ENCODE assay signal across 1 cellular context in genomic region chr16:31033709-31034492, GRCh38.
TF ChIP-seq lines count a peak whose summit lies in the region.

No MANE protein-coding gene starts in this region.

TF ChIP-seq in HepG2, 621 proteins besides CTCF, POLR2A, EP300 and RAD21 (continued from another document and continues in another):
- TF ChIP-seq ZNF770 (CRISPR knock-in tag; IDR thresholded peaks at IDR 0.05) = 0 out of 2 replicates have a peak, but pooled peaks have one; percentile 5
- no peak for TF ChIP-seq XBP1 (CRISPR knock-in tag; IDR thresholded peaks at IDR 0.05)
- TF ChIP-seq NCOA5 (CRISPR knock-in tag; IDR thresholded peaks at IDR 0.05) = no peak
- TF ChIP-seq SRY (CRISPR knock-in tag; IDR thresholded peaks at IDR 0.05) = 0 out of 2 replicates have a peak, but pooled peaks have one; percentile 30
- TF ChIP-seq GATAD1 (CRISPR knock-in tag; IDR thresholded peaks at IDR 0.05) = peak; percentile 68
- no peak for TF ChIP-seq MIXL1 (CRISPR knock-in tag; IDR thresholded peaks at IDR 0.05)
- peak; percentile 81; the same call in 1 of the 2 replicates for TF ChIP-seq SNAI1 (CRISPR knock-in tag; IDR thresholded peaks at IDR 0.05; ENCODE audit: borderline replicate concordance)
- TF ChIP-seq ZNF781 (CRISPR knock-in tag; IDR thresholded peaks at IDR 0.05; ENCODE audit: borderline replicate concordance, not compliant biosample characterization) = peak; percentile 69
- no peak for TF ChIP-seq ZNF879 (CRISPR knock-in tag; IDR thresholded peaks at IDR 0.05)
- no peak for TF ChIP-seq LCORL (IDR thresholded peaks at IDR 0.05)
- peak; percentile 12; the same call in 1 of the 2 replicates for TF ChIP-seq LCORL (CRISPR knock-in tag; IDR thresholded peaks at IDR 0.05)
- TF ChIP-seq ZMYM3 (CRISPR knock-in tag; IDR thresholded peaks at IDR 0.05) = no peak
- peak; percentile 89 for TF ChIP-seq ZNF124 (CRISPR knock-in tag; IDR thresholded peaks at IDR 0.05)
- no peak for TF ChIP-seq ZSCAN29 (CRISPR knock-in tag; conservative IDR thresholded peaks at IDR 0.05)
- TF ChIP-seq SIX1 (CRISPR knock-in tag; IDR thresholded peaks at IDR 0.05; ENCODE audit: borderline replicate concordance) = no peak
- TF ChIP-seq KDM5A (IDR thresholded peaks at IDR 0.05; ENCODE audit: borderline replicate concordance, low read length) = 0 out of 2 replicates have a peak, but pooled peaks have one; percentile 47
- peak; percentile 74; the same call in 1 of the 2 replicates for TF ChIP-seq HDAC1 (CRISPR knock-in tag; IDR thresholded peaks at IDR 0.05)
- TF ChIP-seq, protein P1, sequence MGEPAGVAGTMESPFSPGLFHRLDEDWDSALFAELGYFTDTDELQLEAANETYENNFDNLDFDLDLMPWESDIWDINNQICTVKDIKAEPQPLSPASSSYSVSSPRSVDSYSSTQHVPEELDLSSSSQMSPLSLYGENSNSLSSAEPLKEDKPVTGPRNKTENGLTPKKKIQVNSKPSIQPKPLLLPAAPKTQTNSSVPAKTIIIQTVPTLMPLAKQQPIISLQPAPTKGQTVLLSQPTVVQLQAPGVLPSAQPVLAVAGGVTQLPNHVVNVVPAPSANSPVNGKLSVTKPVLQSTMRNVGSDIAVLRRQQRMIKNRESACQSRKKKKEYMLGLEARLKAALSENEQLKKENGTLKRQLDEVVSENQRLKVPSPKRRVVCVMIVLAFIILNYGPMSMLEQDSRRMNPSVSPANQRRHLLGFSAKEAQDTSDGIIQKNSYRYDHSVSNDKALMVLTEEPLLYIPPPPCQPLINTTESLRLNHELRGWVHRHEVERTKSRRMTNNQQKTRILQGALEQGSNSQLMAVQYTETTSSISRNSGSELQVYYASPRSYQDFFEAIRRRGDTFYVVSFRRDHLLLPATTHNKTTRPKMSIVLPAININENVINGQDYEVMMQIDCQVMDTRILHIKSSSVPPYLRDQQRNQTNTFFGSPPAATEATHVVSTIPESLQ (CRISPR knock-in tag; conservative IDR thresholded peaks at IDR 0.05) = no peak
- peak; percentile 82 for TF ChIP-seq HNF4A (CRISPR knock-in tag; IDR thresholded peaks at IDR 0.05)
- TF ChIP-seq TSC22D2 (CRISPR knock-in tag; IDR thresholded peaks at IDR 0.05; ENCODE audit: borderline replicate concordance) = peak; percentile 55; the same call in 1 of the 2 replicates
- TF ChIP-seq NFAT5 (CRISPR knock-in tag; IDR thresholded peaks at IDR 0.05) = no peak
- no peak for TF ChIP-seq ZFAT (CRISPR knock-in tag; conservative IDR thresholded peaks at IDR 0.05)
- no peak for TF ChIP-seq CHD4 (IDR thresholded peaks at IDR 0.05; ENCODE audit: borderline replicate concordance, low read length)
- TF ChIP-seq NR1H2 (CRISPR knock-in tag; IDR thresholded peaks at IDR 0.05; ENCODE audit: borderline replicate concordance, low read depth) = 0 out of 2 replicates have a peak, but pooled peaks have one; percentile 29
- TF ChIP-seq, protein P2, sequence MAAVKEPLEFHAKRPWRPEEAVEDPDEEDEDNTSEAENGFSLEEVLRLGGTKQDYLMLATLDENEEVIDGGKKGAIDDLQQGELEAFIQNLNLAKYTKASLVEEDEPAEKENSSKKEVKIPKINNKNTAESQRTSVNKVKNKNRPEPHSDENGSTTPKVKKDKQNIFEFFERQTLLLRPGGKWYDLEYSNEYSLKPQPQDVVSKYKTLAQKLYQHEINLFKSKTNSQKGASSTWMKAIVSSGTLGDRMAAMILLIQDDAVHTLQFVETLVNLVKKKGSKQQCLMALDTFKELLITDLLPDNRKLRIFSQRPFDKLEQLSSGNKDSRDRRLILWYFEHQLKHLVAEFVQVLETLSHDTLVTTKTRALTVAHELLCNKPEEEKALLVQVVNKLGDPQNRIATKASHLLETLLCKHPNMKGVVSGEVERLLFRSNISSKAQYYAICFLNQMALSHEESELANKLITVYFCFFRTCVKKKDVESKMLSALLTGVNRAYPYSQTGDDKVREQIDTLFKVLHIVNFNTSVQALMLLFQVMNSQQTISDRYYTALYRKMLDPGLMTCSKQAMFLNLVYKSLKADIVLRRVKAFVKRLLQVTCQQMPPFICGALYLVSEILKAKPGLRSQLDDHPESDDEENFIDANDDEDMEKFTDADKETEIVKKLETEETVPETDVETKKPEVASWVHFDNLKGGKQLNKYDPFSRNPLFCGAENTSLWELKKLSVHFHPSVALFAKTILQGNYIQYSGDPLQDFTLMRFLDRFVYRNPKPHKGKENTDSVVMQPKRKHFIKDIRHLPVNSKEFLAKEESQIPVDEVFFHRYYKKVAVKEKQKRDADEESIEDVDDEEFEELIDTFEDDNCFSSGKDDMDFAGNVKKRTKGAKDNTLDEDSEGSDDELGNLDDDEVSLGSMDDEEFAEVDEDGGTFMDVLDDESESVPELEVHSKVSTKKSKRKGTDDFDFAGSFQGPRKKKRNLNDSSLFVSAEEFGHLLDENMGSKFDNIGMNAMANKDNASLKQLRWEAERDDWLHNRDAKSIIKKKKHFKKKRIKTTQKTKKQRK (IDR thresholded peaks at IDR 0.05; ENCODE audit: low read length) = no peak
- TF ChIP-seq ZNF263 (CRISPR knock-in tag; IDR thresholded peaks at IDR 0.05) = no peak
- TF ChIP-seq, protein P3, sequence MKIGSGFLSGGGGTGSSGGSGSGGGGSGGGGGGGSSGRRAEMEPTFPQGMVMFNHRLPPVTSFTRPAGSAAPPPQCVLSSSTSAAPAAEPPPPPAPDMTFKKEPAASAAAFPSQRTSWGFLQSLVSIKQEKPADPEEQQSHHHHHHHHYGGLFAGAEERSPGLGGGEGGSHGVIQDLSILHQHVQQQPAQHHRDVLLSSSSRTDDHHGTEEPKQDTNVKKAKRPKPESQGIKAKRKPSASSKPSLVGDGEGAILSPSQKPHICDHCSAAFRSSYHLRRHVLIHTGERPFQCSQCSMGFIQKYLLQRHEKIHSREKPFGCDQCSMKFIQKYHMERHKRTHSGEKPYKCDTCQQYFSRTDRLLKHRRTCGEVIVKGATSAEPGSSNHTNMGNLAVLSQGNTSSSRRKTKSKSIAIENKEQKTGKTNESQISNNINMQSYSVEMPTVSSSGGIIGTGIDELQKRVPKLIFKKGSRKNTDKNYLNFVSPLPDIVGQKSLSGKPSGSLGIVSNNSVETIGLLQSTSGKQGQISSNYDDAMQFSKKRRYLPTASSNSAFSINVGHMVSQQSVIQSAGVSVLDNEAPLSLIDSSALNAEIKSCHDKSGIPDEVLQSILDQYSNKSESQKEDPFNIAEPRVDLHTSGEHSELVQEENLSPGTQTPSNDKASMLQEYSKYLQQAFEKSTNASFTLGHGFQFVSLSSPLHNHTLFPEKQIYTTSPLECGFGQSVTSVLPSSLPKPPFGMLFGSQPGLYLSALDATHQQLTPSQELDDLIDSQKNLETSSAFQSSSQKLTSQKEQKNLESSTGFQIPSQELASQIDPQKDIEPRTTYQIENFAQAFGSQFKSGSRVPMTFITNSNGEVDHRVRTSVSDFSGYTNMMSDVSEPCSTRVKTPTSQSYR (CRISPR knock-in tag; IDR thresholded peaks at IDR 0.05; ENCODE audit: borderline replicate concordance) = no peak
- 0 out of 2 replicates have a peak, but pooled peaks have one; percentile 7 for TF ChIP-seq ZBTB1 (CRISPR knock-in tag; IDR thresholded peaks at IDR 0.05; ENCODE audit: borderline replicate concordance)
- TF ChIP-seq HDAC2 (CRISPR knock-in tag; IDR thresholded peaks at IDR 0.05) = 0 out of 2 replicates have a peak, but pooled peaks have one; percentile 17
- no peak for TF ChIP-seq TGIF2 (CRISPR knock-in tag; IDR thresholded peaks at IDR 0.05)
- TF ChIP-seq KAT7 (CRISPR knock-in tag; IDR thresholded peaks at IDR 0.05; ENCODE audit: borderline replicate concordance) = no peak; the same call in 1 of the 2 replicates
- no peak for TF ChIP-seq TBL1XR1 (IDR thresholded peaks at IDR 0.05; ENCODE audit: borderline replicate concordance, low read length, partially characterized antibody)
- TF ChIP-seq ZNF878 (CRISPR knock-in tag; IDR thresholded peaks at IDR 0.05) = peak; percentile 18; the same call in 1 of the 2 replicates
- peak; percentile 20; the same call in 1 of the 2 replicates for TF ChIP-seq CAMTA2 (CRISPR knock-in tag; IDR thresholded peaks at IDR 0.05; ENCODE audit: borderline replicate concordance)
- TF ChIP-seq ZNF501 (CRISPR knock-in tag; IDR thresholded peaks at IDR 0.05) = peak; percentile 58; the same call in 1 of the 2 replicates
- no peak for TF ChIP-seq ZFP36 (IDR thresholded peaks at IDR 0.05; ENCODE audit: borderline replicate concordance, low read depth, low read length, partially characterized antibody)
- TF ChIP-seq MED8 (CRISPR knock-in tag; IDR thresholded peaks at IDR 0.05; ENCODE audit: insufficient replicate concordance) = peak; percentile 21
- TF ChIP-seq ZNF883 (CRISPR knock-in tag; IDR thresholded peaks at IDR 0.05; ENCODE audit: not compliant biosample characterization) = no peak
- TF ChIP-seq SRSF4 (IDR thresholded peaks at IDR 0.05; ENCODE audit: low read depth, low read length, poor library complexity, severe bottlenecking) = no peak
- TF ChIP-seq, protein P4, sequence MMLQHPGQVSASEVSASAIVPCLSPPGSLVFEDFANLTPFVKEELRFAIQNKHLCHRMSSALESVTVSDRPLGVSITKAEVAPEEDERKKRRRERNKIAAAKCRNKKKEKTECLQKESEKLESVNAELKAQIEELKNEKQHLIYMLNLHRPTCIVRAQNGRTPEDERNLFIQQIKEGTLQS (CRISPR knock-in tag; IDR thresholded peaks at IDR 0.05) = no peak
- TF ChIP-seq ZNF232 (CRISPR knock-in tag; IDR thresholded peaks at IDR 0.05; ENCODE audit: borderline replicate concordance) = peak; percentile 88; the same call in 1 of the 2 replicates
- TF ChIP-seq ZNF44 (CRISPR knock-in tag; IDR thresholded peaks at IDR 0.05) = peak; percentile 88; the same call in 1 of the 2 replicates
- 0 out of 2 replicates have a peak, but pooled peaks have one; percentile 26 for TF ChIP-seq ZNF672 (CRISPR knock-in tag; IDR thresholded peaks at IDR 0.05)
- TF ChIP-seq ZEB1 (IDR thresholded peaks at IDR 0.05; ENCODE audit: insufficient replicate concordance, low read depth) = peak; percentile 33
- TF ChIP-seq, protein P5, sequence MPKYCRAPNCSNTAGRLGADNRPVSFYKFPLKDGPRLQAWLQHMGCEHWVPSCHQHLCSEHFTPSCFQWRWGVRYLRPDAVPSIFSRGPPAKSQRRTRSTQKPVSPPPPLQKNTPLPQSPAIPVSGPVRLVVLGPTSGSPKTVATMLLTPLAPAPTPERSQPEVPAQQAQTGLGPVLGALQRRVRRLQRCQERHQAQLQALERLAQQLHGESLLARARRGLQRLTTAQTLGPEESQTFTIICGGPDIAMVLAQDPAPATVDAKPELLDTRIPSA (CRISPR knock-in tag; IDR thresholded peaks at IDR 0.05; ENCODE audit: borderline replicate concordance) = 0 out of 2 replicates have a peak, but pooled peaks have one; percentile 1
- TF ChIP-seq ZNF563 (CRISPR knock-in tag; IDR thresholded peaks at IDR 0.05) = peak; percentile 78
- peak; percentile 15; the same call in 1 of the 2 replicates for TF ChIP-seq MEIS1 (CRISPR knock-in tag; IDR thresholded peaks at IDR 0.05; ENCODE audit: borderline replicate concordance)
- TF ChIP-seq MBD4 (IDR thresholded peaks at IDR 0.05; ENCODE audit: borderline replicate concordance, low read length) = no peak
- TF ChIP-seq ONECUT2 (CRISPR knock-in tag; IDR thresholded peaks at IDR 0.05) = no peak
- no peak for TF ChIP-seq MTF1 (CRISPR knock-in tag; IDR thresholded peaks at IDR 0.05)
